ENCODE assay signal across 25 cellular contexts in the genomic region with DNA sequence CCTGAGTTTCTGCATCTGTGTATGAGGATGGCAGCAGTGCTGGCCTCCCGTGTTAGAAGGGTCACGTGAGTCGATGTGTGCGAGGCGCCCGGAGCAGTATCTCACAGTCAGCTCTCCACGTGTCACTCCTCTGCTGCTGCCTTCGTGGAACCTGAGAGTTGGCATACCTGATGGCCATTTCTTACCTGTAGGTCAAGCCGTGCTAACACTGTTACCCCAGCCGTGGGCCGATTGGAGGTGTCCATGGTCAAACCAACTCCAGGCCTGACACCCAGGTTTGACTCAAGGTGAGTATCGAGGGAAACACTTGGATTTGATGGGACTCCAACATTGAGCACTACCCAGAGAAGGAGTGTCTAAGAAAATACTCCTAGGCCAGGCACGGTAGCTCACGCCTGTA. TPM values are rescaled to one million over a fixed set of nuclear protein-coding genes. Genes with fewer than 3 reads are reported as not detected.
DNase-seq lines count a peak whose midpoint lies in the region; ATAC-seq, FAIRE-seq and TF ChIP-seq lines count a peak whose summit lies in the region.
"Had no signal": no experiment of that assay in that cellular context is flagged by ENCODE, and none has a peak within 500 bp of the region (broad histone marks: within the 10 kb centered on the region; RNA-seq: fewer than 3 reads in every experiment).

No MANE protein-coding gene starts in this region.

- H3K4me3 ChIP-seq in IMR-90 (ENCODE audit: insufficient read depth, low read depth, low read length) (no peak overlapping the region), kidney (ENCODE audit: low read length in 2 of 2) (no peak overlapping the region)
- H3K4me3 ChIP-seq: BLaER1 had no signal

- no peak overlapping the region for H3K4ac ChIP-seq in IMR-90 (ENCODE audit: low read depth, low read length)

- TF ChIP-seq CTCF in IMR-90 (conservative IDR thresholded peaks at IDR 0.05; ENCODE audit: low read depth, low read length), result no peak
- no peak for TF ChIP-seq CTCF in kidney (IDR thresholded peaks at IDR 0.05; ENCODE audit: borderline replicate concordance, extremely low read depth, insufficient read depth)

- in situ Hi-C loops in IMR-90 (cut with MboI; ENCODE audit: low sequenced_read_pairs), result no loop called here

- H3K9me1 ChIP-seq in IMR-90 (ENCODE audit: insufficient read depth, low read length), result peaks cover 3% of the 10 kb centered on the region; the same call in 1 of the 2 replicates

- H3K9me3 ChIP-seq in IMR-90 (ENCODE audit: control insufficient read depth, insufficient read depth, low read length) (no peaks in the 10 kb centered on the region), kidney (ENCODE audit: control insufficient read depth in 1 of 2, low read length in 2 of 2) (no peaks in the 10 kb centered on the region)
- H3K9me3 ChIP-seq: BE2C, BLaER1 had no signal

- H3K9ac ChIP-seq in IMR-90 (ENCODE audit: low read depth, low read length) (no peak overlapping the region), kidney (ENCODE audit: low read length in 2 of 2) (no peak overlapping the region)
- H3K9ac ChIP-seq: BLaER1 had no signal

- no peak overlapping the region for H2BK120ac ChIP-seq in IMR-90 (ENCODE audit: low read depth, low read length)

- H2BK20ac ChIP-seq in IMR-90 (ENCODE audit: low read depth, low read length), result no peak overlapping the region

- no peak for ATAC-seq in IMR-90 (ENCODE audit: low read depth)

- POLR2A ChIA-PET in IMR-90 (lab: Charles Lee; ENCODE audit: unreplicated experiment), result no interaction called here

- no peaks in the 10 kb centered on the region for H4K20me1 ChIP-seq in IMR-90 (ENCODE audit: insufficient read depth, low read length)

- H4K91ac ChIP-seq in IMR-90 (ENCODE audit: insufficient read depth, low read depth, low read length), result no peak overlapping the region

- H3K14ac ChIP-seq in IMR-90 (replicated peaks; ENCODE audit: low read depth, low read length), result no peak overlapping the region

- no peak overlapping the region for H4K8ac ChIP-seq in IMR-90 (ENCODE audit: low read depth in 2 of 2, low read length in 2 of 2)

- TF ChIP-seq POLR2A in GM12891 (IDR thresholded peaks at IDR 0.05; ENCODE audit: low read depth, low read length), result no peak
- TF ChIP-seq POLR2A in IMR-90 (IDR thresholded peaks at IDR 0.05; ENCODE audit: low read depth, low read length), result no peak

- H3K36me3 ChIP-seq in IMR-90 (ENCODE audit: control insufficient read depth, insufficient read depth, low read length) (peaks cover 21% of the 10 kb centered on the region), kidney (ENCODE audit: control insufficient read depth in 1 of 2, insufficient read depth in 2 of 2, low read length in 2 of 2) (no peaks in the 10 kb centered on the region)

- CTCF ChIA-PET in IMR-90 (lab: Yijun Ruan, JAX), result interaction anchor here (0.7 kb wide), 1 partner anchor 523 kb away, joined by 4 read pairs; no protein-coding TSS in a partner anchor

- no peak overlapping the region for H4K5ac ChIP-seq in IMR-90 (ENCODE audit: low read depth, low read length)

- DNase-seq in GM12891 (ENCODE audit: insufficient read length, low spot score) (no peak), IMR-90 (no peak), kidney (peak; percentile 16), GM03348 (ENCODE audit: low spot score) (no peak), inferior parietal cortex (ENCODE audit: extremely low spot score) (no peak), substantia nigra (lab: John Stamatoyannopoulos, UW) (no peak)
- DNase-seq: 8988T; ACHN; BE2C; C1 segment of cervical spinal cord; CD4-positive, alpha-beta memory T cell; CD4-positive, CD25-positive, alpha-beta regulatory T cell; CD8-positive, alpha-beta memory T cell; COR-L47; DMS 273 treated with DMSO at 0.1 percent for 48 hours; DMS153; DMS53; DMS79; DND-41; EL; GDM1 had no signal

- H3K79me1 ChIP-seq in IMR-90 (ENCODE audit: low read depth in 1 of 2, low read length in 2 of 2), result peaks cover 9 to 13% of the 10 kb centered on the region in 2 experiments; a peak in 3 of 4 replicates

- FAIRE-seq in GM12891 (lab: Jason Lieb, UNC) (peak; percentile 16), kidney (lab: Jason Lieb, UNC) (no peak)
- FAIRE-seq: A204.1, GM12892, GM18507 had no signal

- H3K27me3 ChIP-seq in IMR-90 (ENCODE audit: control insufficient read depth, insufficient read depth, low read length), result no peaks in the 10 kb centered on the region
- H3K27me3 ChIP-seq: BE2C, BLaER1 had no signal

- dilution Hi-C loops in IMR-90 (cut with HindIII; ENCODE audit: low sequenced_read_pairs, unreplicated experiment), result no loop called here

- intact Hi-C loops in IMR-90 (cut with micrococcal nuclease), result no loop called here
- intact Hi-C loops in kidney (cut with DNase I), result no loop called here

- H2BK15ac ChIP-seq in IMR-90 (ENCODE audit: low read depth, low read length), result no peak overlapping the region

- H3K18ac ChIP-seq in IMR-90 (ENCODE audit: low read depth, low read length), result no peak overlapping the region

- no peak for TF ChIP-seq RAD21 in IMR-90 (IDR thresholded peaks at IDR 0.05; ENCODE audit: low read length)

- H2AK9ac ChIP-seq in IMR-90 (replicated peaks; ENCODE audit: low read depth, low read length, poor library complexity), result no peak overlapping the region

- H3K4me1 ChIP-seq in IMR-90 (ENCODE audit: control insufficient read depth, insufficient read depth, low read length) (peaks cover 4% of the 10 kb centered on the region; the same call in 1 of the 2 replicates), kidney (ENCODE audit: control insufficient read depth in 1 of 2, insufficient read depth in 1 of 2, low read depth in 1 of 2, low read length in 2 of 2) (no peaks in the 10 kb centered on the region)
- H3K4me1 ChIP-seq: BE2C, BLaER1 had no signal

- H3K23ac ChIP-seq in IMR-90 (ENCODE audit: low read depth, low read length), result no peak overlapping the region

- no TSS peak for BruUV-seq in IMR-90 (replicated peaks; lab: Mats Ljungman, UMichigan)

- H2BK5ac ChIP-seq in IMR-90 (ENCODE audit: low read depth, low read length, poor library complexity, severe bottlenecking), result no peak overlapping the region

- H3K56ac ChIP-seq in IMR-90 (ENCODE audit: extremely low read depth, insufficient read depth, low read length), result no peak overlapping the region

- no peak overlapping the region for H2AK5ac ChIP-seq in IMR-90 (ENCODE audit: low read depth, low read length)

- peak overlapping the region; percentile 45 for H2AFZ ChIP-seq in IMR-90 (replicated peaks; ENCODE audit: low read length, poor library complexity)

- H3K27ac ChIP-seq in IMR-90 (ENCODE audit: insufficient read depth, low read length), result no peak overlapping the region
- no peak overlapping the region for H3K27ac ChIP-seq in kidney (ENCODE audit: low read depth in 2 of 2, low read length in 2 of 2)
- no peak overlapping the region for H3K27ac ChIP-seq in substantia nigra (ENCODE audit: low read depth, low read length, poor library complexity, severe bottlenecking)
- H3K27ac ChIP-seq: BLaER1 had no signal

- H3K4me2 ChIP-seq in IMR-90 (ENCODE audit: low read depth, low read length), result no peak overlapping the region
- H3K4me2 ChIP-seq: BLaER1 had no signal

- 100% methylated on average over 8 of the region's 14 CpGs; no CpG with 5 or more reads in 1 of the 2 experiments for WGBS in IMR-90 (ENCODE audit: extremely low coverage in 2 of 2, insufficient read length in 1 of 2), 2 experiments

TF ChIP-seq in GM12891, 5 proteins besides CTCF, POLR2A, EP300 and RAD21:
- no peak for TF ChIP-seq POU2F2 (IDR thresholded peaks at IDR 0.05; ENCODE audit: low read depth, low read length)
- no peak for TF ChIP-seq PAX5 (IDR thresholded peaks at IDR 0.05; ENCODE audit: insufficient read depth, low read length, severe bottlenecking)
- TF ChIP-seq TAF1 (IDR thresholded peaks at IDR 0.05; ENCODE audit: low read depth, low read length), result no peak
- TF ChIP-seq POLR2AphosphoS5 (IDR thresholded peaks at IDR 0.05; ENCODE audit: low read depth, low read length), result no peak
- TF ChIP-seq SPI1 (IDR thresholded peaks at IDR 0.05; ENCODE audit: low read depth, low read length), result no peak

TF ChIP-seq in IMR-90, 13 proteins besides CTCF, POLR2A, EP300 and RAD21:
- TF ChIP-seq RCOR1 (IDR thresholded peaks at IDR 0.05; ENCODE audit: insufficient replicate concordance, low read length), result no peak

RNA-seq across cellular contexts. Expression of gene CDCA8, which starts 10.7 kb away (rescaled TPM):
- 31.0 TPM for polyA plus RNA-seq in GM12891 (2012; ENCODE audit: low read depth, missing spikeins)
- 5.9 and 6.1 TPM in 2 replicates for total RNA-seq in IMR-90 (2012; rRNA removed)
- 25.2 and 25.7 TPM in 2 replicates for polyA plus RNA-seq in IMR-90 (2012; rRNA removed)
- 10.8 and 14.8 TPM in 2 replicates for polyA plus RNA-seq in IMR-90 (2012; cell fraction: cytosol; rRNA removed)
- 13.9 and 16.8 TPM in 2 replicates for polyA plus RNA-seq in IMR-90 (2012; cell fraction: nucleus; rRNA removed; ENCODE audit: low replicate concordance)
- 1.0 TPM for total RNA-seq in kidney
- polyA plus RNA-seq in kidney (ENCODE audit: insufficient read depth, low read depth, low replicate concordance), result 0.71 TPM
